ENCODE assay signal across 8 cellular contexts in genomic region chr3:180601688-180602666, GRCh38. TPM values are rescaled to one million over a fixed set of nuclear protein-coding genes. Genes with fewer than 3 reads are reported as not detected.
DNase-seq lines count a peak whose midpoint lies in the region; ATAC-seq and TF ChIP-seq lines count a peak whose summit lies in the region.

Gene TTC14 (plus strand): TSS chr3:180602163. CDS start chr3:180602262, 99 bp downstream.

- TF ChIP-seq POLR2A in Peyer's patch (IDR thresholded peaks at IDR 0.05) (peak in 1 of 2 donors; percentile 60), esophagus squamous epithelium (IDR thresholded peaks at IDR 0.05) (peak in 1 of 4 donors; percentile 44)

- H3K4me1 ChIP-seq in Peyer's patch (peaks cover 0 to 14% (median 6%) of the 10 kb centered on the region in 4 donors), esophagus squamous epithelium (peaks cover 0 to 18% (median 7%) of the 10 kb centered on the region in 3 donors)

- H3K4me3 ChIP-seq in Peyer's patch: peak within 1 kb of the TSS; percentile 65 to 91 (median 78)
- H3K4me3 ChIP-seq in esophagus squamous epithelium: peak within 1 kb of the TSS; percentile 50 to 97 (median 79)

- TF ChIP-seq CTCF in Peyer's patch (IDR thresholded peaks at IDR 0.05) (no peak), esophagus squamous epithelium (IDR thresholded peaks at IDR 0.05) (no peak)

- H3K9me3 ChIP-seq in Peyer's patch (no peaks in the 10 kb centered on the region), esophagus squamous epithelium (no peaks in the 10 kb centered on the region)

- 8 to 9% methylated on average over 33 to 36 of the region's 70 CpGs for WGBS in esophagus squamous epithelium, 2 donors

- H3K27me3 ChIP-seq in Peyer's patch (no peaks in the 10 kb centered on the region), esophagus squamous epithelium (peaks cover 0 to 12% (median 0%) of the 10 kb centered on the region in 4 donors)

- in situ Hi-C loops in KBM-7 (cut with MboI; ENCODE audit: low pct_unique_long_range_greater_than_20kb, low sequenced_read_pairs): no loop called here

- peak within 1 kb of the TSS; percentile 72 to 87 (median 82) for H3K27ac ChIP-seq in Peyer's patch
- peak within 1 kb of the TSS; percentile 74 to 90 (median 84) for H3K27ac ChIP-seq in esophagus squamous epithelium

- peak; percentile 97 for ATAC-seq in GM21717 (IDR thresholded peaks at IDR 0.05; ENCODE audit: unreplicated experiment)

- DNase-seq in DMS79 (lab: John Stamatoyannopoulos, UW): peak; percentile 91
- peak; percentile 91 for DNase-seq in KBM-7
- peak; percentile 91 to 97 (median 93) for DNase-seq in Peyer's patch
- peak; percentile 95 to 96 for DNase-seq in activated T-cell treated with anti-CD3 and anti-CD28 coated beads, Interleukin-2, amount 50 U/mL, for 48 hours
- peak; percentile 78 for DNase-seq in esophagus squamous epithelium (lab: John Stamatoyannopoulos, UW)
- peak; percentile 94 for DNase-seq in myocyte (ENCODE audit: low read depth)
- peak; percentile 86 to 93 for DNase-seq in stimulated activated CD8-positive, alpha-beta memory T cell treated with anti-CD3 and anti-CD28 coated beads, Interleukin-7, amount 100 ng/mL, for 48 hours (ENCODE audit: extremely low read depth in 1 of 2, low read depth in 1 of 2)

- intact Hi-C loops in esophagus squamous epithelium (cut with DNase I): no loop called here

- peaks cover 0 to 34% (median 0%) of the 10 kb centered on the region in 3 donors for H3K36me3 ChIP-seq in Peyer's patch
- H3K36me3 ChIP-seq in esophagus squamous epithelium: peaks cover 0 to 38% (median 9%) of the 10 kb centered on the region in 3 donors

RNA-seq across cellular contexts. Expression of gene TTC14, which starts in this region (rescaled TPM):
- total RNA-seq in Peyer's patch (100 to 1,000 TPM in 1 of 4 donors, 10 to 100 TPM in 3; 47.6 to 205 (median 65.9) TPM), esophagus squamous epithelium (10 to 100 TPM in 3 of 4 donors, 1 to 10 TPM in 1; 9.6 to 29.4 (median 21.8) TPM), myocyte (17.9 and 29.0 TPM in 2 replicates)
- polyA plus RNA-seq in myocyte (2012): 12.4 TPM

Comparison
In these comparisons a context has a peak if more than half of its experiments do, and no peak if none do; other contexts are left out.
1. Peak in every context shown above with its lines: DNase-seq, ATAC-seq, H3K4me3 ChIP-seq and H3K27ac ChIP-seq.